Comparison of ENCODE assay signal across 9 cellular contexts in the genomic region with DNA sequence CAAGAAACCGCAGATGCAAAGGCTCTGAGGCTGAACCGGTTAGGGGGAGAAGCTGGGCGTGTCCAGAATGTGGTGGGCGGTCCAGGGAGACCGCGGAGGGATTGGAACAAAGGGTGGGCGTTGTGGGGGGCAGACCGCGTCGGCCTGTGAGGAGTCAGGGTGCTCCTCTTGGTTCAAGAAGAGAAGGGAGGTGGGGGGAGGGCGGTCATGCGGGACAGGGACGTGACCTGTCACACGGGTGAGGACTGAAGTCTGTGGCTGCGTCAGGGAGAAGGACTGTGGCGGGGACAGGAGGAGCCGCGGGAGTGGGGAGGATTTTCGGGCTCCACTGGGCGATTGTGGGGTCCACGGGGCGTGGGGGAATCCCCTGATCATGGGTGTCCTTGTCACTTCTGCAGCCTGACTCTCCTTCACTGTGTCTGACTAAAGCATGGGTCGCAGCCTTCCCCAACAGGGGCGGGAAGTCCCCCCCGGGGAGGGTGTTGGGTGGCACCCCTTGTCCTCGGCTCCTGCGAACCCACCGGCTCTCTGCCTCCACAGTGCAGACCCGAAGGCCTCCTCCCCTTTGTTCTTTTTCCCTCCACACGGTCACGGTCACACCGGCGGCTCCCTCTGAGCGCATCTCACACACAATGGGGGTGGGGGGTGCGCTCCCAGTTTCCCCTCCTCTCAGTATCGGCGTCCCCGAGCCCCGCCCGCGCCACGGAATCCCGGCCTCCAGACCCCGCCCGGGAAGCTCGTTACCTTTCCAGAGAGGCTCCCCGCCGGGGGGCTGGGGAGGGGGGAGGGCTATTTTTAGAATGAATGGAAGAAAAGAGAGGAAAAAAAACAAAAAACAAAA. TPM values are rescaled to one million over a fixed set of nuclear protein-coding genes. Genes with fewer than 3 reads are reported as not detected.
DNase-seq lines count a peak whose midpoint lies in the region; ATAC-seq, FAIRE-seq and TF ChIP-seq lines count a peak whose summit lies in the region.
"Had no signal": no experiment of that assay in that cellular context is flagged by ENCODE, and none has a peak within 500 bp of the region (broad histone marks: within the 10 kb centered on the region; RNA-seq: fewer than 3 reads in every experiment).

No MANE protein-coding gene starts in this region.

- FAIRE-seq in kidney (lab: Jason Lieb, UNC): no peak

- no peak for TF ChIP-seq POLR2A in HCT116 (IDR thresholded peaks at IDR 0.05; ENCODE audit: borderline replicate concordance, extremely low read depth, insufficient read depth, insufficient read length)

- no peaks in the 10 kb centered on the region for H3K9me3 ChIP-seq in BE2C
- no peaks in the 10 kb centered on the region for H3K9me3 ChIP-seq in HCT116 (ENCODE audit: control insufficient read depth in 1 of 2, insufficient read depth in 1 of 2, low read depth in 1 of 2, low read length in 2 of 2)
- no peaks in the 10 kb centered on the region for H3K9me3 ChIP-seq in iPS-20b (ENCODE audit: insufficient read depth, low read depth, low read length)
- no peaks in the 10 kb centered on the region for H3K9me3 ChIP-seq in lower lobe of right lung
- H3K9me3 ChIP-seq in kidney (ENCODE audit: control insufficient read depth in 1 of 2, low read length in 2 of 2): no peaks in the 10 kb centered on the region

- peak overlapping the region; percentile 63 for H3K9ac ChIP-seq in HCT116 (ENCODE audit: low read length)
- H3K9ac ChIP-seq in iPS-20b (ENCODE audit: low read depth, low read length): peak overlapping the region; percentile 64; the same call in 1 of the 2 replicates
- H3K9ac ChIP-seq in kidney (ENCODE audit: low read length in 2 of 2): no peak overlapping the region

- CTCF ChIA-PET in HCT116 (lab: Charles Lee): interaction anchor here (0.9 to 1.4 kb wide), 3 partner anchors 13 to 48 kb away, joined by 3 to 7 read pairs (median 4); no protein-coding TSS in a partner anchor

- H3K4me3 ChIP-seq in BE2C (ENCODE audit: low read depth, low read length) (peak overlapping the region; percentile 44), HCT116 (replicated peaks in 1 of 2; ENCODE audit: low read depth in 1 of 2, low read length in 2 of 2) (peak overlapping the region; percentile 49 to 63), iPS-20b (ENCODE audit: low read length) (peak overlapping the region; percentile 70), lower lobe of right lung (no peak overlapping the region), kidney (ENCODE audit: low read length in 2 of 2) (no peak overlapping the region)

- H3K27ac ChIP-seq in HCT116 (ENCODE audit: low read depth, low read length) (peak overlapping the region; percentile 23), iPS-20b (ENCODE audit: low read length) (no peak overlapping the region), lower lobe of right lung (no peak overlapping the region), kidney (ENCODE audit: low read depth in 2 of 2, low read length in 2 of 2) (no peak overlapping the region)

- H3K36me3 ChIP-seq in BE2C (no peaks in the 10 kb centered on the region), HCT116 (ENCODE audit: control insufficient read depth in 1 of 2, insufficient read depth in 2 of 2, low read length in 2 of 2) (no peaks in the 10 kb centered on the region), iPS-20b (ENCODE audit: insufficient read depth, low read depth, low read length) (no peaks in the 10 kb centered on the region), lower lobe of right lung (no peaks in the 10 kb centered on the region), kidney (ENCODE audit: control insufficient read depth in 1 of 2, insufficient read depth in 2 of 2, low read length in 2 of 2) (no peaks in the 10 kb centered on the region)

- DNase-seq in BE2C: peak; percentile 28
- no peak for DNase-seq in HCT116 (ENCODE audit: low read depth, low spot score)
- peak; percentile 44 for DNase-seq in activated CD8-positive, alpha-beta memory T cell treated with anti-CD3 and anti-CD28 coated beads, Interleukin-2, amount 50 U/mL, for 4 hours
- no peak for DNase-seq in lower lobe of right lung
- DNase-seq in kidney: no peak

- POLR2A ChIA-PET in HCT116 (lab: Charles Lee): interaction anchor here (0.9 to 1.3 kb wide), 2 partner anchors 48 to 89 kb away, joined by 3 to 7 read pairs; no protein-coding TSS in a partner anchor

- TF ChIP-seq RAD21 in HCT116 (IDR thresholded peaks at IDR 0.05; ENCODE audit: low read depth): no peak

- no peak for TF ChIP-seq CTCF in BE2C (IDR thresholded peaks at IDR 0.05; ENCODE audit: low read depth, low read length)
- TF ChIP-seq CTCF in HCT116 (IDR thresholded peaks at IDR 0.05 in 2 of 3, conservative IDR thresholded peaks at IDR 0.05 in 1 of 3; ENCODE audit: borderline replicate concordance in 1 of 3, insufficient read depth in 1 of 3, low read depth in 2 of 3, low read length in 2 of 3): no peak
- no peak for TF ChIP-seq CTCF in lower lobe of right lung (IDR thresholded peaks at IDR 0.05)
- TF ChIP-seq CTCF in kidney (IDR thresholded peaks at IDR 0.05; ENCODE audit: borderline replicate concordance, extremely low read depth, insufficient read depth): no peak

- intact Hi-C loops in HCT116 (cut with micrococcal nuclease): no loop called here
- intact Hi-C loops in lower lobe of right lung (cut with DNase I): no loop called here
- intact Hi-C loops in kidney (cut with DNase I): no loop called here

- H4K20me1 ChIP-seq in HCT116 (ENCODE audit: insufficient read depth): no peaks in the 10 kb centered on the region

- peak overlapping the region; percentile 96 for H3K4me2 ChIP-seq in HCT116 (ENCODE audit: low read length)

- H3K9me2 ChIP-seq in HCT116 (ENCODE audit: insufficient read depth): no peaks in the 10 kb centered on the region

- no peaks in the 10 kb centered on the region for H3K79me2 ChIP-seq in HCT116 (ENCODE audit: insufficient read depth, low read length)

- peaks cover 44% of the 10 kb centered on the region for H3K27me3 ChIP-seq in BE2C
- H3K27me3 ChIP-seq in HCT116 (ENCODE audit: insufficient read depth, low read length): no peaks in the 10 kb centered on the region
- peaks cover 61% of the 10 kb centered on the region for H3K27me3 ChIP-seq in iPS-20b (ENCODE audit: insufficient read depth, low read length)
- peaks cover 67% of the 10 kb centered on the region for H3K27me3 ChIP-seq in lower lobe of right lung (ENCODE audit: low read depth)

- peak overlapping the region; percentile 30 for H2AFZ ChIP-seq in HCT116 (ENCODE audit: low read depth, low read length, poor library complexity, severe bottlenecking)

- ATAC-seq in HCT116 (peak; percentile 12; the same call in 1 of the 2 replicates), GM21528 (IDR thresholded peaks at IDR 0.05; ENCODE audit: low FRiP score, unreplicated experiment) (no peak), lower lobe of right lung (no peak), HG03045 (IDR thresholded peaks at IDR 0.05; ENCODE audit: unreplicated experiment) (no peak)

- peaks cover 17% of the 10 kb centered on the region for H3K4me1 ChIP-seq in BE2C
- peaks cover 36 to 62% of the 10 kb centered on the region in 2 experiments for H3K4me1 ChIP-seq in HCT116 (ENCODE audit: control insufficient read depth in 1 of 2, insufficient read depth in 2 of 2, low read length in 2 of 2)
- H3K4me1 ChIP-seq in iPS-20b (ENCODE audit: insufficient read depth, low read length): peaks cover 19% of the 10 kb centered on the region; the same call in 1 of the 2 replicates
- peaks cover 44% of the 10 kb centered on the region for H3K4me1 ChIP-seq in lower lobe of right lung
- peaks cover 5 to 20% of the 10 kb centered on the region in 2 donors for H3K4me1 ChIP-seq in kidney (ENCODE audit: control insufficient read depth in 1 of 2, insufficient read depth in 1 of 2, low read depth in 1 of 2, low read length in 2 of 2)

- BruUV-seq in HCT116 (replicated peaks; lab: Mats Ljungman, UMichigan): no TSS peak

- RAD21 ChIA-PET in HCT116 (lab: Charles Lee; ENCODE audit: low non-redundant PET in 1 of 2, low total read pairs in 2 of 2, uncharacterized antibody in 2 of 2, unreplicated experiment in 2 of 2): no interaction called here

TF ChIP-seq in HCT116, 20 proteins besides CTCF, POLR2A, EP300 and RAD21:
- TF ChIP-seq YY1 (IDR thresholded peaks at IDR 0.05; ENCODE audit: extremely low read depth, insufficient replicate concordance, low read depth, low read length): no peak
- TF ChIP-seq EZH2 (IDR thresholded peaks at IDR 0.05): no peak
- peak; percentile 38; the same call in 1 of the 2 replicates for TF ChIP-seq POLR2AphosphoS5 (IDR thresholded peaks at IDR 0.05; ENCODE audit: low read depth, low read length)

RNA-seq across cellular contexts. Expression of a gene that starts 16.4 kb away (rescaled TPM):
- polyA plus RNA-seq in BE2C (2012; ENCODE audit: insufficient read depth, insufficient read length, low read depth): 9.5 TPM
- total RNA-seq in HCT116 (2021; ENCODE audit: unreplicated experiment) (0.61 TPM), lower lobe of right lung (not detected), kidney (0.19 TPM)
- polyA plus RNA-seq in HCT116 (2012): 0.46 and 0.68 TPM in 2 replicates
- polyA plus RNA-seq in kidney (ENCODE audit: insufficient read depth, low read depth, low replicate concordance): 0.37 TPM
- total RNA-seq: myocyte had no signal

RNA-seq across cellular contexts. Expression of a gene that starts 17.7 kb away (rescaled TPM):
- polyA plus RNA-seq in BE2C (2012; ENCODE audit: insufficient read depth, insufficient read length, low read depth): 355 TPM
- total RNA-seq in HCT116 (2021; ENCODE audit: unreplicated experiment) (177 TPM), lower lobe of right lung (55.3 TPM), kidney (59.5 TPM)
- polyA plus RNA-seq in HCT116 (2012): 194 and 214 TPM in 2 replicates
- 120 TPM for polyA plus RNA-seq in kidney (ENCODE audit: insufficient read depth, low read depth, low replicate concordance)

RNA-seq across cellular contexts. Expression of a gene that starts 57.4 kb away (rescaled TPM):
- polyA plus RNA-seq in BE2C (2012; ENCODE audit: insufficient read depth, insufficient read length, low read depth): 2.8 TPM
- total RNA-seq in HCT116 (2021; ENCODE audit: unreplicated experiment): 36.5 TPM
- polyA plus RNA-seq in HCT116 (2012): 19.2 and 25.3 TPM in 2 replicates
- total RNA-seq in lower lobe of right lung: 89.4 TPM
- 68.4 TPM for total RNA-seq in kidney
- polyA plus RNA-seq in kidney (ENCODE audit: insufficient read depth, low read depth, low replicate concordance): 20.8 TPM

Comparison
In these comparisons a context has a peak if more than half of its experiments do, and no peak if none do; other contexts are left out.
1. DNase-seq: peak in BE2C (single experiment) and activated CD8-positive, alpha-beta memory T cell treated with anti-CD3 and anti-CD28 coated beads, Interleukin-2, amount 50 U/mL, for 4 hours (single experiment); none in HCT116 (single experiment), lower lobe of right lung (single experiment) and kidney (single experiment).
2. H3K4me3 ChIP-seq: peak in BE2C (single experiment), HCT116 (2 of 2) and iPS-20b (single experiment); none in lower lobe of right lung (single experiment) and kidney (0 of 2).
3. H3K9ac ChIP-seq: peak in HCT116 (single experiment) and iPS-20b (single experiment); none in kidney (0 of 2).